ENCODE assay signal across 22 cellular contexts in the genomic region with DNA sequence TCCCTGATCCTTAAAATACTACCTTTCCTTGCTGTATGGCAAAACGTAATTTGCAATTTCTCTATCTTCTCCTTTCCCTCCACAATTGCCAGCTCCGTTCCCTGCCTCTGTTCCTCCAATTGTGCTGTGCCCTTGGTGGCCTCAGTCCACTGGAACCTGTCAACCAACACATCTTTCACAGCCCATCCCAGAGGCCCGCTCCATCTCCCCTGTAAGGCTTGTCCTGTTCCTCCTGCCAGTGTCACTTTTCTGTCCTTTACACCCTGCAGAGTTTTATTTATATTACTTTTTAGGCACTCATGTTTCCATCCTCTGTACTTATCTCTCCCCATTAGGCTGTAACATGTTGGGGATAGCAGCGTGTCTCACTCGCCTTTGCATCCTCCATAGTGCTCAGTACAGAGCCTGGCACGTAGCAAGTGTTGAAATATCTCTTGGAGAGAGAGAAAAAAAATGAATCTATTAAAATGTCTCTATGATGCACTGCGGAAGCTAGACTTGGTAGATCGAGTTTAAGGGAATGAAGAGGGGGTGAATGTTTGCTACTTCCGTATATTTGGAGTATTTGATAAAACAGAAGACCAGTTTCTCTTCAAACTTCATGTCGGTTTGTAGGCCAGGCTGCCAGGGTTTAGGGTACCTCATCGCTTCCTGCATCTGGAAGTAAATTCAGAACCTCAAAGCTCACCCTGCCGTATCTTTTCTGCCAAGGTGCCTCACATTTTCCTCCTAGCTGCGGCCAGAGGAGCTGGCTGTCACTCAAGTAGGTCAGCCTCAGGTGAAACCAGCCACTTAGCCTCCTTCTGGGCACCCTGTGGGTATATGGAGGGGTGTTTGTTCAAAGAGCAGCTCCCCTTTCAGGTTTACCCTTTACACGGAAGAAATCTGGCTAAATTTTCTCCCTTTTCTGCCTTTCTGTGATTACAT.
"Had no signal": no experiment of that assay in that cellular context is flagged by ENCODE, and none has a peak within 500 bp of the region (broad histone marks: within the 10 kb centered on the region; RNA-seq: fewer than 3 reads in every experiment).

No MANE protein-coding gene starts in this region.

- H3K9me3 ChIP-seq: colonic mucosa, spleen, testis had no signal

- H3K27ac ChIP-seq: colonic mucosa, neural progenitor cell, spleen, testis had no signal

- H3K4me3 ChIP-seq: colonic mucosa, dorsolateral prefrontal cortex, neural progenitor cell, spleen, testis had no signal

- DNase-seq: activated B cell treated with CpG ODN at 0.5 μM for 24 hours; activated CD4-positive, alpha-beta T cell treated with anti-CD3 and anti-CD28 coated beads for 36 hours; activated CD4-positive, alpha-beta T cell treated with anti-CD3 and anti-CD28 coated beads, Interleukin-2, amount 50 U/mL, for 4 hours; activated effector memory CD4-positive, alpha-beta T cell treated with Interleukin-2 at 50 U/mL for 16 hours; activated naive CD4-positive, alpha-beta T cell treated with anti-CD3 and anti-CD28 coated beads, Interleukin-2, amount 10 ng/mL, durations not matched to agents 7 days and 5 days; activated T-cell treated with anti-CD3 and anti-CD28 coated beads, Interleukin-2, amount 50 U/mL, for 72 hours; central memory CD4-positive, alpha-beta T cell; colonic mucosa; effector memory CD8-positive, alpha-beta T cell; glutamatergic neuron; hypothalamus; posterior cingulate gyrus; spleen; stimulated activated CD4-positive, alpha-beta T cell treated with anti-CD3 and anti-CD28 coated beads, Interleukin-4, amount 100 ng/mL, for 1 hour; stimulated activated naive CD4-positive, alpha-beta T cell; T1000; testis had no signal

- H3K4me2 ChIP-seq: neural progenitor cell had no signal

- H3K27me3 ChIP-seq: colonic mucosa, dorsolateral prefrontal cortex, neural progenitor cell, spleen, testis had no signal

- ATAC-seq: activated CD4-positive, alpha-beta T cell treated with anti-CD3 and anti-CD28 coated beads for 36 hours; activated T-cell treated with anti-CD3 and anti-CD28 coated beads, Interleukin-2, amount 50 U/mL, for 72 hours; effector memory CD8-positive, alpha-beta T cell; esophagus mucosa had no signal

- FAIRE-seq: endothelial cell of umbilical vein, frontal cortex had no signal

- H2AFZ ChIP-seq: neural progenitor cell had no signal

- H3K36me3 ChIP-seq: colonic mucosa, neural progenitor cell, spleen had no signal

- H3K9ac ChIP-seq: neural progenitor cell had no signal

- H3K4me1 ChIP-seq: colonic mucosa, neural progenitor cell had no signal
